1 cellular context compared by ENCODE assay signal in the genomic region with DNA sequence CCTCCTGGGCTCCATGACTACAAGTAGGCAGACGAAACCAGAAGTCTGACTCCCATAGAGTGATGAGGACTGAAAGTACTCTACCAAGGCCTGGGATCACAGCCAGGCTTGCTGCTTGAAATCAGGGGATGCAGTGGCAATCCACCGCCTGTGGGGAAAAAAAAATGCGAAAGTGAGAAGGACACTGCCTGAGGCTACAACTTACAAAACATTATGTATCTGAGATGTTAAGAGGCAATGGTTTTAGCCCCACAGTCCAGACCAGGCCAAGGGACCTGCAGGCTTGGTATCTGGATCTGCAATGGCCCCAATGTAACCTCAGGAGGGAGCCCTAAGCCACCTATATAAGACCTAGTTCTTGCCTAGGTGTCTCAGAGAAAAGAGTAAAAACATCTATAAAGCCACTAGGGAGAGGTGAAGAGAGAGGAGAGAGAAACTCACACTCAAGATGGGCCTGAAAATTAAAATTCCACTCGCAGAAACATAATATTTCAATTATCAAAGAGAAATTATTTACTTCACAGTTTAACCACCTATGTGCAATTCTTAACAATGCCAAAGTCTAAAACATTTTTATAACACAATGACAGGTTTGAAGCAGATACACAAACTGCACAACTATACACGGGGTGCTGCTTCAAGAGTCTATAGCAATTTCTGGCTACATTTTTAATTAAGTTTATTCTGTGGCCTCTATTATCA.
TF ChIP-seq lines count a peak whose summit lies in the region.

No MANE protein-coding gene starts in this region.

TF ChIP-seq in HCT116, 20 proteins besides CTCF, POLR2A, EP300 and RAD21 (continued from another document):
- TF ChIP-seq, protein P1, sequence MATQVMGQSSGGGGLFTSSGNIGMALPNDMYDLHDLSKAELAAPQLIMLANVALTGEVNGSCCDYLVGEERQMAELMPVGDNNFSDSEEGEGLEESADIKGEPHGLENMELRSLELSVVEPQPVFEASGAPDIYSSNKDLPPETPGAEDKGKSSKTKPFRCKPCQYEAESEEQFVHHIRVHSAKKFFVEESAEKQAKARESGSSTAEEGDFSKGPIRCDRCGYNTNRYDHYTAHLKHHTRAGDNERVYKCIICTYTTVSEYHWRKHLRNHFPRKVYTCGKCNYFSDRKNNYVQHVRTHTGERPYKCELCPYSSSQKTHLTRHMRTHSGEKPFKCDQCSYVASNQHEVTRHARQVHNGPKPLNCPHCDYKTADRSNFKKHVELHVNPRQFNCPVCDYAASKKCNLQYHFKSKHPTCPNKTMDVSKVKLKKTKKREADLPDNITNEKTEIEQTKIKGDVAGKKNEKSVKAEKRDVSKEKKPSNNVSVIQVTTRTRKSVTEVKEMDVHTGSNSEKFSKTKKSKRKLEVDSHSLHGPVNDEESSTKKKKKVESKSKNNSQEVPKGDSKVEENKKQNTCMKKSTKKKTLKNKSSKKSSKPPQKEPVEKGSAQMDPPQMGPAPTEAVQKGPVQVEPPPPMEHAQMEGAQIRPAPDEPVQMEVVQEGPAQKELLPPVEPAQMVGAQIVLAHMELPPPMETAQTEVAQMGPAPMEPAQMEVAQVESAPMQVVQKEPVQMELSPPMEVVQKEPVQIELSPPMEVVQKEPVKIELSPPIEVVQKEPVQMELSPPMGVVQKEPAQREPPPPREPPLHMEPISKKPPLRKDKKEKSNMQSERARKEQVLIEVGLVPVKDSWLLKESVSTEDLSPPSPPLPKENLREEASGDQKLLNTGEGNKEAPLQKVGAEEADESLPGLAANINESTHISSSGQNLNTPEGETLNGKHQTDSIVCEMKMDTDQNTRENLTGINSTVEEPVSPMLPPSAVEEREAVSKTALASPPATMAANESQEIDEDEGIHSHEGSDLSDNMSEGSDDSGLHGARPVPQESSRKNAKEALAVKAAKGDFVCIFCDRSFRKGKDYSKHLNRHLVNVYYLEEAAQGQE (IDR thresholded peaks at IDR 0.05; ENCODE audit: low read depth) = no peak
- TF ChIP-seq EGR1 (IDR thresholded peaks at IDR 0.05; ENCODE audit: low read depth) (no peak), EZH2 (IDR thresholded peaks at IDR 0.05) (no peak), ZNF274 (IDR thresholded peaks at IDR 0.05; ENCODE audit: low read depth, low read length) (no peak), SIN3A (IDR thresholded peaks at IDR 0.05; ENCODE audit: low read depth) (no peak), SRF (IDR thresholded peaks at IDR 0.05; ENCODE audit: low read depth) (no peak), CEBPB (IDR thresholded peaks at IDR 0.05; ENCODE audit: low read depth) (no peak), ELF1 (IDR thresholded peaks at IDR 0.05; ENCODE audit: borderline replicate concordance, low read depth) (no peak), JUND (IDR thresholded peaks at IDR 0.05) (no peak)
- TF ChIP-seq, protein P2, sequence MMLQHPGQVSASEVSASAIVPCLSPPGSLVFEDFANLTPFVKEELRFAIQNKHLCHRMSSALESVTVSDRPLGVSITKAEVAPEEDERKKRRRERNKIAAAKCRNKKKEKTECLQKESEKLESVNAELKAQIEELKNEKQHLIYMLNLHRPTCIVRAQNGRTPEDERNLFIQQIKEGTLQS (IDR thresholded peaks at IDR 0.05) = no peak
- TF ChIP-seq, protein P3, sequence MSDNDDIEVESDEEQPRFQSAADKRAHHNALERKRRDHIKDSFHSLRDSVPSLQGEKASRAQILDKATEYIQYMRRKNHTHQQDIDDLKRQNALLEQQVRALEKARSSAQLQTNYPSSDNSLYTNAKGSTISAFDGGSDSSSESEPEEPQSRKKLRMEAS (IDR thresholded peaks at IDR 0.05) = no peak
